ENCODE assay signal across 27 cellular contexts in the genomic region with DNA sequence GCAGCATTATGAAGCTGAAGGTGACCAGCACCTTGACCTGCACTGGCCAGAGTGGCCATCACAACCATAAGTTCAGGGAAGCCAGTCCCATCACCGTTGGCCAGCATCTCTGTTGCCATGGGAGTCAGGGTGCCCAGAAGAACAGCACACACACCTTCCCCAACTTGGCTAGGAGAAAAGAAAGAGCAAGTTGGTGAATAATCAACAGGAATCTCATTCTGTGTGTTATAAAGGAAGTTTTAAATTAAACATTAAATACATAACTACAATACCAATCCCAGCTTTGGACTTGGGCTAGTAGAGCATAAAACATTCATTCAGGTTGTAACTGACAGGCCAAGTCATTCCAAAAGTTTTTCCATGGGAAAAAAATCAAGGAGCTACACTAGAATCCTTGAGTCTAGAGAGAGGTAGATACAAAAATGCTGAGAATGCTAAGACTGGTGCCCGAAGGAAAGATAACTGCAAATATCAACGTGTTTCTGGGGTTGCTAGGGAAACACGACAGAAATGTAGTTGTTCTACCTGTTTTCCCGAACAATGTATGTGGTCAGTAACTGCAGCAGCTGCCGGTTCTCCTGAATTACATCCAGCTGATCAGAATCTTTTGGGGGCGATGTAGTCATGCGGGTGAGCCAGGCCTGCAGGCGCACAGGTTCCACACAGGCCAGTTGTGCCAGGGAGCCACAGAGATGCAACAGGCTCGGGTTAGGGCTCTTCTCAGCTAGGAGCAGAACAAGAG. TPM values are rescaled to one million over a fixed set of nuclear protein-coding genes. Genes with fewer than 3 reads are reported as not detected.
DNase-seq lines count a peak whose midpoint lies in the region; ATAC-seq and TF ChIP-seq lines count a peak whose summit lies in the region.
"Had no signal": no experiment of that assay in that cellular context is flagged by ENCODE, and none has a peak within 500 bp of the region (broad histone marks: within the 10 kb centered on the region; RNA-seq: fewer than 3 reads in every experiment).

No MANE protein-coding gene starts in this region.

- H3K79me1 ChIP-seq in mesendoderm (ENCODE audit: low read length), result peaks cover 1% of the 10 kb centered on the region

- no peak for ATAC-seq in effector memory CD8-positive, alpha-beta T cell (replicated peaks)
- ATAC-seq: A549 had no signal

- H3K4me3 Mint-ChIP-seq in activated T-cell treated with anti-CD3 and anti-CD28 coated beads, Interleukin-2, amount 50 U/mL, for 24 hours, result no peak overlapping the region
- no peak overlapping the region for H3K4me3 Mint-ChIP-seq in effector memory CD8-positive, alpha-beta T cell
- H3K4me3 Mint-ChIP-seq: naive B cell had no signal

- POLR2A ChIA-PET in GM10248 (lab: Yijun Ruan, JAX), result no interaction called here

- no peak overlapping the region for H4K5ac ChIP-seq in mesendoderm (ENCODE audit: low read length)

- H3K23ac ChIP-seq in mesendoderm (ENCODE audit: low read length), result no peak overlapping the region

- H3K56ac ChIP-seq in mesendoderm (ENCODE audit: low read length), result no peak overlapping the region

- TF ChIP-seq CTCF in transverse colon (IDR thresholded peaks at IDR 0.05) (no peak), GM10248 (IDR thresholded peaks at IDR 0.05; ENCODE audit: control extremely low read depth, extremely low read depth, low read depth, missing control alignments) (no peak)

- H3K9me3 ChIP-seq in transverse colon, result no peaks in the 10 kb centered on the region
- H3K9me3 ChIP-seq: A549, BLaER1, colonic mucosa, esophagus muscularis mucosa, vagina had no signal

- intact Hi-C loops in transverse colon (cut with DNase I; ENCODE audit: low total_unique reads), result no loop called here

- CTCF ChIA-PET in GM10248 (lab: Yijun Ruan, JAX), result interaction anchor here (1.3 to 2.7 kb wide), 5 partner anchors 11 to 59 kb away, joined by 3 to 13 read pairs (median 6); no protein-coding TSS in a partner anchor

- no peak overlapping the region for H3K27ac ChIP-seq in mesendoderm (ENCODE audit: low read depth, low read length)
- H3K27ac ChIP-seq in transverse colon, result peak overlapping the region; percentile 7 to 53 (median 36)
- H3K27ac ChIP-seq: A549, BLaER1, colonic mucosa, HL-60 had no signal

- H3K4ac ChIP-seq in mesendoderm (ENCODE audit: low read depth, low read length), result no peak overlapping the region

- no peak overlapping the region for H3K4me2 ChIP-seq in mesendoderm (ENCODE audit: low read length)
- H3K4me2 ChIP-seq: A549, BLaER1 had no signal

- no peak overlapping the region for H4K8ac ChIP-seq in mesendoderm (ENCODE audit: low read depth, low read length)

- H3K27me3 ChIP-seq in mesendoderm (ENCODE audit: insufficient read depth, low read length, poor library complexity) (no peaks in the 10 kb centered on the region), transverse colon (no peaks in the 10 kb centered on the region)
- H3K27me3 ChIP-seq: BLaER1, colonic mucosa, esophagus muscularis mucosa, vagina had no signal

- in situ Hi-C loops in transverse colon (cut with MboI; ENCODE audit: low pct_ligation_motif_present in 1 of 4, low pct_unique_long_range_greater_than_20kb in 1 of 4, low sequenced_read_pairs in 3 of 4), result no loop called here

- peaks cover 100% of the 10 kb centered on the region for H3K36me3 Mint-ChIP-seq in activated T-cell treated with anti-CD3 and anti-CD28 coated beads, Interleukin-2, amount 50 U/mL, for 24 hours (ENCODE audit: low read depth)
- peaks cover 95% of the 10 kb centered on the region for H3K36me3 Mint-ChIP-seq in effector memory CD8-positive, alpha-beta T cell (ENCODE audit: insufficient read depth)

- no peak overlapping the region for H2BK15ac ChIP-seq in mesendoderm (replicated peaks; ENCODE audit: low read depth)

- no peaks in the 10 kb centered on the region for H3K79me2 ChIP-seq in mesendoderm (ENCODE audit: control insufficient read depth, insufficient read depth, low read length)

- WGBS in mesendoderm (ENCODE audit: extremely low coverage, insufficient coverage, low lambda C conversion rate), result no CpG with 5 or more reads among the region's 10 CpGs
- 53 to 70% methylated on average over 3 to 10 of the region's 10 CpGs for WGBS in transverse colon (ENCODE audit: low coverage in 1 of 2), 2 donors

- TF ChIP-seq EP300 in transverse colon (IDR thresholded peaks at IDR 0.05; ENCODE audit: low read depth), result no peak

- TF ChIP-seq POLR2A in transverse colon (IDR thresholded peaks at IDR 0.05), result no peak

- H3K27ac Mint-ChIP-seq in activated T-cell treated with anti-CD3 and anti-CD28 coated beads, Interleukin-2, amount 50 U/mL, for 24 hours, result peak overlapping the region; percentile 15
- H3K27ac Mint-ChIP-seq in effector memory CD8-positive, alpha-beta T cell, result peak overlapping the region; percentile 20 to 56

- H2AK5ac ChIP-seq in mesendoderm (ENCODE audit: low read length), result no peak overlapping the region

- peaks cover 8% of the 10 kb centered on the region for H3K4me1 Mint-ChIP-seq in activated T-cell treated with anti-CD3 and anti-CD28 coated beads, Interleukin-2, amount 50 U/mL, for 24 hours (ENCODE audit: low read depth)
- H3K4me1 Mint-ChIP-seq in effector memory CD8-positive, alpha-beta T cell (ENCODE audit: low read depth in 2 of 2), result no peaks in the 10 kb centered on the region
- H3K4me1 Mint-ChIP-seq: naive B cell had no signal

- H3K36me3 ChIP-seq in mesendoderm (ENCODE audit: control insufficient read depth, insufficient read depth, low read length) (peaks cover 47% of the 10 kb centered on the region), transverse colon (peaks cover 0 to 87% (median 42%) of the 10 kb centered on the region in 4 donors)

- no peak overlapping the region for H3K4me3 ChIP-seq in mesendoderm (ENCODE audit: low read length)
- no peak overlapping the region for H3K4me3 ChIP-seq in transverse colon
- H3K4me3 ChIP-seq: A549, BLaER1, colonic mucosa, esophagus muscularis mucosa, lung, vagina had no signal

- H2BK5ac ChIP-seq in mesendoderm (ENCODE audit: low read length), result no peak overlapping the region

- no peaks in the 10 kb centered on the region for H3K4me1 ChIP-seq in mesendoderm (ENCODE audit: control insufficient read depth, low read depth, low read length)
- H3K4me1 ChIP-seq in transverse colon, result peaks cover 0 to 35% (median 14%) of the 10 kb centered on the region in 4 donors
- H3K4me1 ChIP-seq: BLaER1, colonic mucosa had no signal

- no peaks in the 10 kb centered on the region for H3K9me3 Mint-ChIP-seq in activated T-cell treated with anti-CD3 and anti-CD28 coated beads, Interleukin-2, amount 50 U/mL, for 24 hours
- H3K9me3 Mint-ChIP-seq in effector memory CD8-positive, alpha-beta T cell, result no peaks in the 10 kb centered on the region
- H3K9me3 Mint-ChIP-seq: naive B cell had no signal

- H2BK120ac ChIP-seq in mesendoderm (ENCODE audit: low read depth, low read length), result no peak overlapping the region

- no peak overlapping the region for H3K9ac ChIP-seq in mesendoderm (ENCODE audit: low read length)
- H3K9ac ChIP-seq: BLaER1 had no signal

- H3K27me3 Mint-ChIP-seq in activated T-cell treated with anti-CD3 and anti-CD28 coated beads, Interleukin-2, amount 50 U/mL, for 24 hours, result no peaks in the 10 kb centered on the region
- H3K27me3 Mint-ChIP-seq in effector memory CD8-positive, alpha-beta T cell, result no peaks in the 10 kb centered on the region
- H3K27me3 Mint-ChIP-seq: naive B cell had no signal

- H3K18ac ChIP-seq in mesendoderm (ENCODE audit: low read length), result no peak overlapping the region

- no peak for DNase-seq in activated T-cell treated with anti-CD3 and anti-CD28 coated beads, Interleukin-2, amount 50 U/mL, for 24 hours
- DNase-seq in activated T-cell treated with anti-CD3 and anti-CD28 coated beads, Interleukin-2, amount 50 U/mL, for 48 hours, result no peak
- no peak for DNase-seq in effector memory CD8-positive, alpha-beta T cell
- DNase-seq in mesendoderm (peak; percentile 27), transverse colon (no peak), OCI-M1 (lab: John Stamatoyannopoulos, UW) (no peak), GM10248 (ENCODE audit: extremely low spot score) (no peak), HK-2 (ENCODE audit: unreplicated experiment) (no peak)
- DNase-seq: activated CD4-positive, alpha-beta T cell treated with anti-CD3 and anti-CD28 coated beads, Interleukin-2, amount 50 U/mL, for 48 hours; activated gamma-delta T cell treated with Interleukin-2 at 50 U/mL for 16 hours; activated T-cell treated with anti-CD3 and anti-CD28 coated beads for 4 hours; colonic mucosa; COR-L47; DMS79 treated with DMSO at 0.1 percent for 48 hours; Kasumi-1; naive B cell; NCI-H2029 treated with DMSO at 0.1 percent for 48 hours; NCI-H345; NCI-H774; small intestine; substantia nigra had no signal

RNA-seq across cellular contexts. Expression of gene UBR4, which starts 45.6 kb away (rescaled TPM):
- polyA plus RNA-seq in mesendoderm (2013, experiment 1 of 2), result 30.5 TPM
- 27.3 TPM for polyA plus RNA-seq in mesendoderm (2013, experiment 2 of 2)
- total RNA-seq in transverse colon, result 100 to 1,000 TPM; 140 to 418 (median 223) TPM
